In the genomic region with DNA sequence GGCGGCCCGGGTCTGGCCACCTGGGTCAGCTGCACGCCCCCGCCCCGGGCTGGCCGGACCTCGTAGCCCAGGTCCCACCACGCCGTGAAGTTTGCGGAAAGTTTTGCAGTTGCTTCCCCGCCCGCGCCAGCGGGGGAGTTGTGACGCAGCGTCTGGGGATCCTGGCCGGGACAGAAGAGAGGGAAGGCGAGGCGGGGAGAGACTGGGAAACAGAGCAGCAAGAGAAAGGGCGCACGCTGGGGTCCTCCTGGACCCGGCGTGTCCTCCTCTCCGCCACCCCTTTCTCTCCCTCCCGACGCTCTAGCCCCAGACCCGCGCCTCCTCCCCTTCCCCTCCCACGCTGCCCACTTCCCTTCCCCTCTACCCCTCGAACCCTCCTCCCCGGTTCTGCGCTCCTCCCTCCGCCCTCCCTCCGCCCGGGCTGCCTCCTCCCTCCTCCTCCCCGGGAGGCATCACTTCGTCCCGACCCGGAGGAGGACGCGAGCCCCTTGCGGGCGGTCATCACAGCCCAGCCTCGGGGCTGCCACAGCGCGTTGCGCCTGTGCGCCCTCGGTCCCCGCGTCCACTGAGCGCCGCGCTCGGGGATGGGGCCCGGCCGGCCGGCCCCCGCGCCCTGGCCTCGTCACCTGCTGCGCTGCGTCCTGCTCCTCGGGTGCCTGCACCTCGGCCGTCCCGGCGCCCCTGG, we compare ENCODE assay signal across 8 cellular contexts. TPM values are rescaled to one million over a fixed set of nuclear protein-coding genes. Genes with fewer than 3 reads are reported as not detected.
DNase-seq lines count a peak whose midpoint lies in the region; ATAC-seq and TF ChIP-seq lines count a peak whose summit lies in the region.

TSS of gene MRC2 (plus strand) at position 452 of the 685 bp plus-strand sequence. CDS start at position 585, 133 bp downstream.

- peak within 1 kb of the TSS; percentile 73 for H3K4me2 ChIP-seq in mesendoderm (ENCODE audit: low read length)

- H2BK5ac ChIP-seq in mesendoderm (ENCODE audit: low read length), result peak within 1 kb of the TSS; percentile 79

- H3K4me3 ChIP-seq in WI38 (ENCODE audit: low read depth, low read length) (peak within 1 kb of the TSS; percentile 77), endodermal cell (ENCODE audit: low read length) (peak within 1 kb of the TSS; percentile 95), mesendoderm (ENCODE audit: low read length) (peak within 1 kb of the TSS; percentile 82)

- H3K9me3 ChIP-seq in endodermal cell (ENCODE audit: control insufficient read depth, low read length), result peaks cover 5% of the 10 kb centered on the region

- no peak within 1 kb of the TSS for H2BK15ac ChIP-seq in mesendoderm (replicated peaks; ENCODE audit: low read depth)

- H2BK120ac ChIP-seq in mesendoderm (ENCODE audit: low read depth, low read length), result peak within 1 kb of the TSS; percentile 78

- DNase-seq in EH (ENCODE audit: low read depth) (peak; percentile 83), HuH-7.5 (ENCODE audit: low spot score) (peak; percentile 64), endodermal cell (peak; percentile 96), mesendoderm (peak; percentile 93), NCI-H2171 treated with DMSO at 0.1 percent for 48 hours (lab: John Stamatoyannopoulos, UW) (no peak)
- DNase-seq in stimulated activated CD8-positive, alpha-beta memory T cell treated with anti-CD3 and anti-CD28 coated beads, Interleukin-2, amount 100 ng/mL, for 48 hours (ENCODE audit: low read depth in 2 of 2), result peak; percentile 34 to 46

- H3K36me3 Mint-ChIP-seq in endodermal cell (ENCODE audit: low read depth), result peaks cover 23% of the 10 kb centered on the region

- peak within 1 kb of the TSS; percentile 92 for H3K27ac ChIP-seq in endodermal cell (ENCODE audit: low read depth, low read length)
- H3K27ac ChIP-seq in mesendoderm (ENCODE audit: low read depth, low read length), result peak within 1 kb of the TSS; percentile 93

- H3K79me2 ChIP-seq in mesendoderm (ENCODE audit: control insufficient read depth, insufficient read depth, low read length), result peaks cover 46% of the 10 kb centered on the region

- peaks cover 2% of the 10 kb centered on the region for H3K27me3 Mint-ChIP-seq in endodermal cell (ENCODE audit: insufficient read depth)

- peak within 1 kb of the TSS; percentile 4 for H3K23ac ChIP-seq in mesendoderm (ENCODE audit: low read length)

- peak within 1 kb of the TSS; percentile 94 for H3K27ac Mint-ChIP-seq in endodermal cell

- TF ChIP-seq CTCF in WI38 (IDR thresholded peaks at IDR 0.05; ENCODE audit: low read depth, low read length) (no peak), endodermal cell (conservative IDR thresholded peaks at IDR 0.05) (peak; percentile 42)

- no peak within 1 kb of the TSS for H4K5ac ChIP-seq in mesendoderm (ENCODE audit: low read length)

- H3K4me1 ChIP-seq in endodermal cell (ENCODE audit: control insufficient read depth, insufficient read depth, low read length) (peaks cover 23% of the 10 kb centered on the region), mesendoderm (ENCODE audit: control insufficient read depth, low read depth, low read length) (peaks cover 16% of the 10 kb centered on the region)

- H3K79me1 ChIP-seq in mesendoderm (ENCODE audit: low read length), result peaks cover 18% of the 10 kb centered on the region

- ATAC-seq in GM21526 (IDR thresholded peaks at IDR 0.05; ENCODE audit: low FRiP score, unreplicated experiment), result no peak

- H2AK5ac ChIP-seq in mesendoderm (ENCODE audit: low read length), result no peak within 1 kb of the TSS

- WGBS in endodermal cell (ENCODE audit: insufficient coverage in 1 of 2, insufficient read length in 1 of 2), 2 experiments, result 0 to 1% methylated on average over 24 to 67 of the region's 68 CpGs
- WGBS in mesendoderm (ENCODE audit: extremely low coverage, insufficient coverage, low lambda C conversion rate), result no CpG with 5 or more reads among the region's 68 CpGs

- peak within 1 kb of the TSS; percentile 72 for H3K9ac ChIP-seq in endodermal cell (ENCODE audit: extremely low read depth, low read length, poor library complexity, severe bottlenecking)
- H3K9ac ChIP-seq in mesendoderm (ENCODE audit: low read length), result peak within 1 kb of the TSS; percentile 96

- H3K27me3 ChIP-seq in endodermal cell (ENCODE audit: control insufficient read depth, insufficient read depth, low read length, poor library complexity, severe bottlenecking), result no peaks in the 10 kb centered on the region
- H3K27me3 ChIP-seq in mesendoderm (ENCODE audit: insufficient read depth, low read length, poor library complexity), result no peaks in the 10 kb centered on the region

- H3K18ac ChIP-seq in mesendoderm (ENCODE audit: low read length), result peak within 1 kb of the TSS; percentile 95

- H3K4ac ChIP-seq in mesendoderm (ENCODE audit: low read depth, low read length), result peak within 1 kb of the TSS; percentile 98

- peaks cover 24% of the 10 kb centered on the region for H3K36me3 ChIP-seq in endodermal cell (ENCODE audit: control insufficient read depth, insufficient read depth, low read length)
- no peaks in the 10 kb centered on the region for H3K36me3 ChIP-seq in mesendoderm (ENCODE audit: control insufficient read depth, insufficient read depth, low read length)

- H3K4me1 Mint-ChIP-seq in endodermal cell, result peaks cover 37% of the 10 kb centered on the region

- H3K56ac ChIP-seq in mesendoderm (ENCODE audit: low read length), result peak within 1 kb of the TSS; percentile 98

- peak within 1 kb of the TSS; percentile 86 for H3K4me3 Mint-ChIP-seq in endodermal cell

- H3K9me3 Mint-ChIP-seq in endodermal cell, result no peaks in the 10 kb centered on the region

- H4K8ac ChIP-seq in mesendoderm (ENCODE audit: low read depth, low read length), result peak within 1 kb of the TSS; percentile 44

RNA-seq across cellular contexts. Expression of gene MRC2, which starts in this region (rescaled TPM):
- 100 to 1,000 TPM; 103 to 165 TPM for total RNA-seq in endodermal cell
- polyA plus RNA-seq in endodermal cell (2013, experiment 1 of 2), result 133 TPM
- 140 TPM for polyA plus RNA-seq in endodermal cell (2013, experiment 2 of 2)
- 17.2 TPM for polyA plus RNA-seq in mesendoderm (2013, experiment 1 of 2)
- 17.4 TPM for polyA plus RNA-seq in mesendoderm (2013, experiment 2 of 2)
